10 cellular contexts compared by ENCODE assay signal in genomic region chr3:4814302-4814903, GRCh38.
A peak's percentile ranks its signal among the peaks of the same experiment; 100 is the strongest.
DNase-seq lines count a peak whose midpoint lies in the region; ATAC-seq and TF ChIP-seq lines count a peak whose summit lies in the region.
"Had no signal": no experiment of that assay in that cellular context is flagged by ENCODE, and none has a peak within 500 bp of the region (broad histone marks: within the 10 kb centered on the region; RNA-seq: fewer than 3 reads in every experiment).

No MANE protein-coding gene starts in this region.

- peaks cover 7% of the 10 kb centered on the region for H3K27me3 Mint-ChIP-seq in GM23338 (ENCODE audit: insufficient read depth, low read depth, poor library complexity)
- no peaks in the 10 kb centered on the region for H3K27me3 Mint-ChIP-seq in activated CD4-positive, alpha-beta memory T cell treated with anti-CD3 and anti-CD28 coated beads for 36 hours

- no peaks in the 10 kb centered on the region for H4K20me1 ChIP-seq in GM23338 (replicated peaks; ENCODE audit: insufficient read depth)

- DNase-seq in GM23338 (ENCODE audit: low spot score) (no peak), T1000 (lab: John Stamatoyannopoulos, UW) (peak; percentile 25), Right ventricle myocardium superior (peak; percentile 62), nucleus accumbens (lab: John Stamatoyannopoulos, UW) (peak in 40 of 56 donors; percentile 4 to 87 (median 46)), EL (no peak)
- no peak for DNase-seq in activated CD4-positive, alpha-beta memory T cell treated with anti-CD3 and anti-CD28 coated beads for 36 hours
- no peak for DNase-seq in stimulated activated CD4-positive, alpha-beta T cell treated with anti-CD3 and anti-CD28 coated beads, Interleukin-15, amount 100 ng/mL, for 24 hours
- DNase-seq: activated naive CD4-positive, alpha-beta T cell treated with Interleukin-2 at 50 U/mL for 16 hours; NCI-H524 had no signal

- no peak overlapping the region; the same call in 1 of the 2 replicates for H3K27ac ChIP-seq in GM23338 (ENCODE audit: low read depth)

- peaks cover 33% of the 10 kb centered on the region for H3K36me3 Mint-ChIP-seq in GM23338 (ENCODE audit: low read depth)
- peaks cover 59% of the 10 kb centered on the region for H3K36me3 Mint-ChIP-seq in activated CD4-positive, alpha-beta memory T cell treated with anti-CD3 and anti-CD28 coated beads for 36 hours

- H3K36me3 ChIP-seq in GM23338 (ENCODE audit: insufficient read depth): no peaks in the 10 kb centered on the region

- no peak overlapping the region for H3K4me3 ChIP-seq in GM23338

- no peaks in the 10 kb centered on the region for H3K27me3 ChIP-seq in GM23338 (ENCODE audit: insufficient read depth)

- H3K9me2 ChIP-seq in GM23338 (ENCODE audit: insufficient read depth): no peaks in the 10 kb centered on the region

- H3K79me2 ChIP-seq in GM23338 (replicated peaks; ENCODE audit: insufficient read depth): no peaks in the 10 kb centered on the region

- H3K4me1 ChIP-seq in GM23338 (ENCODE audit: insufficient read depth): no peaks in the 10 kb centered on the region; the same call in 1 of the 2 replicates

- H3F3A ChIP-seq in GM23338 (replicated peaks; ENCODE audit: low read depth): no peaks in the 10 kb centered on the region

- TF ChIP-seq CTCF in GM23338 (conservative IDR thresholded peaks at IDR 0.05; ENCODE audit: low read depth in 2 of 2): no peak

- H3K4me1 Mint-ChIP-seq in GM23338: peaks cover 13% of the 10 kb centered on the region
- peaks cover 6% of the 10 kb centered on the region for H3K4me1 Mint-ChIP-seq in activated CD4-positive, alpha-beta memory T cell treated with anti-CD3 and anti-CD28 coated beads for 36 hours (ENCODE audit: low read depth)

- CTCF ChIA-PET in activated CD4-positive, alpha-beta memory T cell treated with anti-CD3 and anti-CD28 coated beads for 36 hours (lab: Charles Lee): interaction anchor here (0.7 kb wide), 1 partner anchor 93 kb away, joined by 3 read pairs; no protein-coding TSS in a partner anchor

- peak overlapping the region; percentile 92 for H3K27ac Mint-ChIP-seq in GM23338
- no peak overlapping the region for H3K27ac Mint-ChIP-seq in activated CD4-positive, alpha-beta memory T cell treated with anti-CD3 and anti-CD28 coated beads for 36 hours

- peaks cover 17% of the 10 kb centered on the region for H3K9me3 Mint-ChIP-seq in GM23338
- peaks cover 9% of the 10 kb centered on the region for H3K9me3 Mint-ChIP-seq in activated CD4-positive, alpha-beta memory T cell treated with anti-CD3 and anti-CD28 coated beads for 36 hours

- POLR2A ChIA-PET in activated CD4-positive, alpha-beta memory T cell treated with anti-CD3 and anti-CD28 coated beads for 36 hours (lab: Charles Lee): no interaction called here

- intact Hi-C loops in Right ventricle myocardium superior (cut with DNase I): no loop called here
- intact Hi-C loops in activated CD4-positive, alpha-beta memory T cell treated with anti-CD3 and anti-CD28 coated beads for 36 hours (cut with micrococcal nuclease): no loop called here

- H3K4me3 Mint-ChIP-seq in GM23338: no peak overlapping the region
- H3K4me3 Mint-ChIP-seq in activated CD4-positive, alpha-beta memory T cell treated with anti-CD3 and anti-CD28 coated beads for 36 hours: no peak overlapping the region

- H2AFZ ChIP-seq in GM23338: peak overlapping the region; percentile 43; the same call in 1 of the 2 replicates

- no peak overlapping the region for H3K4me2 ChIP-seq in GM23338

- peak; percentile 41; the same call in 2 of the 3 replicates for ATAC-seq in GM23338
- ATAC-seq in Right ventricle myocardium superior (ENCODE audit: poor library complexity): peak; percentile 36
- ATAC-seq in HG03469 (IDR thresholded peaks at IDR 0.05; ENCODE audit: unreplicated experiment): no peak

TF ChIP-seq in GM23338, 12 proteins besides CTCF, POLR2A, EP300 and RAD21 (continues in another document):
- TF ChIP-seq EZH2 (IDR thresholded peaks at IDR 0.05; ENCODE audit: low read depth, unreplicated experiment) (no peak), REST (IDR thresholded peaks at IDR 0.05; ENCODE audit: unreplicated experiment) (no peak), JUNB (IDR thresholded peaks at IDR 0.05; ENCODE audit: unreplicated experiment) (no peak), EZH2phosphoT487 (IDR thresholded peaks at IDR 0.05; ENCODE audit: unreplicated experiment) (no peak), STAT1 (IDR thresholded peaks at IDR 0.05; ENCODE audit: unreplicated experiment) (no peak), ZNF331 (CRISPR knock-in tag; IDR thresholded peaks at IDR 0.05; ENCODE audit: low read depth) (no peak), POLR2AphosphoS5 (IDR thresholded peaks at IDR 0.05; ENCODE audit: low read depth) (no peak), ETS1 (IDR thresholded peaks at IDR 0.05) (no peak), CREB1 (CRISPR knock-in tag; IDR thresholded peaks at IDR 0.05; ENCODE audit: low read depth) (no peak)

Comparison
In these comparisons a context has a peak if more than half of its experiments do, and no peak if none do; other contexts are left out.
1. DNase-seq: peak in T1000 (single experiment), Right ventricle myocardium superior (single experiment) and nucleus accumbens (40 of 56); none in GM23338 (single experiment), activated CD4-positive, alpha-beta memory T cell treated with anti-CD3 and anti-CD28 coated beads for 36 hours (single experiment), EL (single experiment) and stimulated activated CD4-positive, alpha-beta T cell treated with anti-CD3 and anti-CD28 coated beads, Interleukin-15, amount 100 ng/mL, for 24 hours (single experiment).